ENCODE assay signal across 7 cellular contexts in the genomic region with DNA sequence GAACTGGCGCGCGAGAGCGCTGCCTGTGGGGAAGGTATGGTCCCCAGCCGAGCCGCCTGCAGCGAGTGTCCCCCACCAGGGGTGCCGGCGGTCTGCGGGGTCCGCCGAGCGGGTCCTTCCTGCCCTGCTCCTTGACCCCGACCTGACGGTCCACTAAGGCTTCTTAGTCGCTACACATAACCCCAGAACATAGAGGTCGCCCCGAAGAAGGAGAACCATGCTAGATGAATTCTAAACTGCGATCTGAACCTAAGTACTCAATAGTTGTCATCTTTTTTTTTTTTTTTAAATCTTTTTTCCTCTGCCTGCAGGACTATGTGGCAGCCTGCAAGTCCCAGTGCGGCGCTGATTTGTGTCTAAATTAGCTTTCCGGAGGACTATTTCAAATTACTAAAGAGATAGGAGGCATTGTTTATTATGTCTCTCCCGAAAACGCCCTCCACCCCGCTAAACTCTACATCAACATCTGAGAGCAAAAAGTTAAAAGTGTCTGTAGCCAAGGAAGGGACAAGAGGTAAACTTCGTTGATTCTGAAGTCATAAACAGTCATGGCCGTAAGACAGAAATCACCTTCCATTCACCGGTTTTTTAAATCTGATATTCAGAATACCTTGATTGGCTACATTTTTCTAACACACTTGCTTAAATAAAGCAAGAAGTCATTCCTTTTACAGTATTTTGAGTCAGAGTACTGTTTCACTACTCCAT. TPM values are rescaled to one million over a fixed set of nuclear protein-coding genes. Genes with fewer than 3 reads are reported as not detected.
DNase-seq lines count a peak whose midpoint lies in the region; ATAC-seq, FAIRE-seq and TF ChIP-seq lines count a peak whose summit lies in the region.

No MANE protein-coding gene starts in this region.

- H3K27me3 ChIP-seq in H7 (ENCODE audit: control insufficient read depth, insufficient read depth, low read length) (no peaks in the 10 kb centered on the region; the same call in 1 of the 2 replicates), bronchial epithelial cell (ENCODE audit: control insufficient read depth, insufficient read depth, low read length) (no peaks in the 10 kb centered on the region), lower lobe of right lung (ENCODE audit: low read depth) (no peaks in the 10 kb centered on the region)

- intact Hi-C loops in lower lobe of right lung (cut with DNase I), result no loop called here

- peak in 1 of 2 donors; percentile 69 for ATAC-seq in lower lobe of right lung
- ATAC-seq in HG02610 (IDR thresholded peaks at IDR 0.05; ENCODE audit: unreplicated experiment), result no peak

- H3K9me3 ChIP-seq in lower lobe of right lung, result no peaks in the 10 kb centered on the region

- H3K9me3 Mint-ChIP-seq in type B pancreatic cell, result no peaks in the 10 kb centered on the region

- in situ Hi-C loops in GM13977 (cut with MboI; ENCODE audit: low pct_unique_long_range_greater_than_20kb, low sequenced_read_pairs, unreplicated experiment), result loop anchor here (10.0 to 25.0 kb wide), 2 partner anchors 281 to 829 kb away; a partner anchor contains a TSS

- DNase-seq in GM13977 (ENCODE audit: low spot score), result peak; percentile 9
- no peak for DNase-seq in H7
- DNase-seq in NCI-H69 (lab: John Stamatoyannopoulos, UW), result peak; percentile 32
- no peak for DNase-seq in bronchial epithelial cell (ENCODE audit: low read depth)
- DNase-seq in lower lobe of right lung, result no peak
- no peak for DNase-seq in type B pancreatic cell (ENCODE audit: extremely low spot score, unreplicated experiment)

- H3K4me1 Mint-ChIP-seq in type B pancreatic cell (ENCODE audit: unreplicated experiment), result peaks cover 10% of the 10 kb centered on the region

- peaks cover 5% of the 10 kb centered on the region for H3K4me1 ChIP-seq in lower lobe of right lung

- H3K36me3 Mint-ChIP-seq in type B pancreatic cell, result no peaks in the 10 kb centered on the region

- H3K27ac ChIP-seq in lower lobe of right lung, result peak overlapping the region; percentile 93

- peak overlapping the region; percentile 96 for H3K4me3 Mint-ChIP-seq in type B pancreatic cell

- H3K4me3 ChIP-seq in H7 (ENCODE audit: insufficient read depth, low read depth, low read length) (peak overlapping the region; percentile 81), bronchial epithelial cell (ENCODE audit: low read depth, low read length) (peak overlapping the region; percentile 74), lower lobe of right lung (peak overlapping the region; percentile 77)

- no peaks in the 10 kb centered on the region for H3K27me3 Mint-ChIP-seq in type B pancreatic cell

- H3K27ac Mint-ChIP-seq in type B pancreatic cell, result peak overlapping the region; percentile 98

- H3K36me3 ChIP-seq in H7 (replicated peaks; ENCODE audit: control insufficient read depth, insufficient read depth, low read length) (no peaks in the 10 kb centered on the region), bronchial epithelial cell (ENCODE audit: control insufficient read depth, insufficient read depth, low read length) (no peaks in the 10 kb centered on the region), lower lobe of right lung (no peaks in the 10 kb centered on the region)

- no peak for FAIRE-seq in bronchial epithelial cell (lab: Jason Lieb, UNC)

- TF ChIP-seq CTCF in GM13977 (IDR thresholded peaks at IDR 0.05; ENCODE audit: extremely low read depth, insufficient read depth, missing control alignments) (no peak), bronchial epithelial cell (IDR thresholded peaks at IDR 0.05; ENCODE audit: insufficient read depth, low read length, severe bottlenecking) (no peak), lower lobe of right lung (IDR thresholded peaks at IDR 0.05) (no peak), type B pancreatic cell (conservative IDR thresholded peaks at IDR 0.05) (peak; percentile 23)

RNA-seq across cellular contexts. Expression of a gene that starts 0.5 kb away (rescaled TPM):
- total RNA-seq in H7 (2014; rRNA removed; shearing (Covaris generic)), result 0.76 and 0.92 TPM in 2 replicates
- 0.26 TPM in 1 of 2 replicates, not detected in the other for total RNA-seq in bronchial epithelial cell
- 0.59 TPM for total RNA-seq in lower lobe of right lung
- 1.4 TPM in 1 of 2 replicates, not detected in the other for total RNA-seq in type B pancreatic cell (ENCODE audit: low replicate concordance)

Comparison
In these comparisons a context has a peak if more than half of its experiments do, and no peak if none do; other contexts are left out.
1. DNase-seq: peak in GM13977 (single experiment) and NCI-H69 (single experiment); none in H7 (single experiment), bronchial epithelial cell (single experiment), lower lobe of right lung (single experiment) and type B pancreatic cell (single experiment).
2. Peak in every context shown above with its lines, with median percentiles within 50 percentile points of each other: H3K4me3 ChIP-seq.